Comparison of ENCODE assay signal across 32 cellular contexts in genomic region chr7:158505683-158506082, GRCh38.
"Had no signal": no experiment of that assay in that cellular context is flagged by ENCODE, and none has a peak within 500 bp of the region (broad histone marks: within the 10 kb centered on the region; RNA-seq: fewer than 3 reads in every experiment).

No MANE protein-coding gene starts in this region.

- H3K4me1 ChIP-seq: adrenal gland, body of pancreas, breast epithelium had no signal

- H3K27ac ChIP-seq: adrenal gland, body of pancreas, brain microvascular endothelial cell, breast epithelium, VCaP had no signal

- FAIRE-seq: astrocyte, TTC549 had no signal

- DNase-seq: activated B cell treated with CpG ODN at 0.5 μM for 24 hours; activated CD4-positive, alpha-beta memory T cell treated with anti-CD3 and anti-CD28 coated beads for 36 hours; activated CD4-positive, alpha-beta T cell treated with anti-CD3 and anti-CD28 coated beads for 4 hours; activated CD4-positive, alpha-beta T cell treated with anti-CD3 and anti-CD28 coated beads, Interleukin-2, amount 10 ng/mL, durations not matched to agents 24 days and 14 days; activated CD4-positive, alpha-beta T cell treated with anti-CD3 and anti-CD28 coated beads, Interleukin-2, amount 50 U/mL, for 1 hour; activated CD4-positive, alpha-beta T cell treated with anti-CD3 and anti-CD28 coated beads, Interleukin-2, amount 50 U/mL, for 4 hours; activated CD4-positive, CD25-positive, alpha-beta regulatory T cell treated with anti-CD3 and anti-CD28 coated beads, Interleukin-2, amount 50 U/mL, for 72 hours; activated CD8-positive, alpha-beta memory T cell treated with anti-CD3 and anti-CD28 coated beads, Interleukin-2, amount 50 U/mL, for 4 hours; activated CD8-positive, alpha-beta T cell treated with anti-CD3 and anti-CD28 coated beads for 36 hours; activated effector memory CD4-positive, alpha-beta T cell treated with anti-CD3 and anti-CD28 coated beads, Interleukin-2, amount 50 U/mL, for 16 hours; activated gamma-delta T cell treated with Interleukin-2 at 50 U/mL for 16 hours; activated naive CD4-positive, alpha-beta T cell; activated naive CD4-positive, alpha-beta T cell treated with anti-CD3 and anti-CD28 coated beads for 36 hours; activated naive CD8-positive, alpha-beta T cell treated with anti-CD3 and anti-CD28 coated beads for 36 hours; activated T-cell treated with anti-CD3 and anti-CD28 coated beads for 4 hours; activated T-cell treated with anti-CD3 and anti-CD28 coated beads, Interleukin-2, amount 50 U/mL, for 1 hour; activated T-cell treated with anti-CD3 and anti-CD28 coated beads, Interleukin-2, amount 50 U/mL, for 4 hours; activated T-cell treated with anti-CD3 and anti-CD28 coated beads, Interleukin-2, amount 50 U/mL, for 72 hours; adrenal gland; amniotic stem cell; aorta; body of pancreas; brain microvascular endothelial cell; central memory CD4-positive, alpha-beta T cell; T-helper 1 cell; T-helper 2 cell; T-helper 9 cell had no signal

- ATAC-seq: activated CD8-positive, alpha-beta T cell treated with anti-CD3 and anti-CD28 coated beads for 36 hours; activated T-cell treated with anti-CD3 and anti-CD28 coated beads, Interleukin-2, amount 50 U/mL, for 4 hours; activated T-cell treated with anti-CD3 and anti-CD28 coated beads, Interleukin-2, amount 50 U/mL, for 72 hours; activated T-helper 17 cell treated with anti-CD3 and anti-CD28 coated beads, Interleukin-2, amount 50 U/mL, for 72 hours; body of pancreas had no signal

- H3K36me3 ChIP-seq: adrenal gland, brain microvascular endothelial cell, breast epithelium had no signal

- H3K4me3 ChIP-seq: adrenal gland, body of pancreas, breast epithelium had no signal

- H3K27me3 ChIP-seq: adrenal gland, body of pancreas, brain microvascular endothelial cell had no signal

- H3K9me3 ChIP-seq: adrenal gland had no signal
